Comparison of ENCODE assay signal across 17 cellular contexts in the genomic region with DNA sequence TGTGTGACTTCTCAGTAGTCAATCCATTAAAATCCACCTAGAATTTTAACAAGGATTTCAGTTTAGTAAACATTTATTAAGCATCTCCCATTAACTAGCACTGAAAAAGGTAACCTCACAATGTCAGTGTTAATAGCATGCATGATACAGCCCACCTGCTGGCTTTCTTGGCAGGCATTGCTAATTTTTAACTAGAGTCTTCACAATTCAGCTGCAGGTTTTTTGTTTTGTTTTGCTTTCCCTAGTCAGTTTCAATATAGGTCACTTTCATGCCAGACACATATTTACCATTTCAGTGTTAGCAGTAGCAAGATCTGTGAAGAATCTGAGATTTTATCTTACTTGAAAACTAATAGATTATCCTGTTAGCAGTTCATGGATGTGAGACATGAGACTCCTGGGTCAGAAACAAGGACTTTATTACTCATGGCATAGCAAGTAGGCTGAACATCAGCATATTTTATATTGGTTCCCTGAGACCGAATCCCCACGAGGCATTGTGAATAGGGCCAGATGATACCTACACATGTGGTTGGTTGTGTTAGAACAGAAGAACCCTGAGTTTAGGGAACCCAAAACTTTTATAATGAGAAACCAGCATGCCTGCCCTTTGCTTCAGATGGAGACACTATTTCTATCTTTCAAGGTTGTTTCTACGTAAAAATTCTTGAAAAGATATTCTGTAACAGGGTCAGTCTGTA.
DNase-seq lines count a peak whose midpoint lies in the region; ATAC-seq and TF ChIP-seq lines count a peak whose summit lies in the region.
"Had no signal": no experiment of that assay in that cellular context is flagged by ENCODE, and none has a peak within 500 bp of the region (broad histone marks: within the 10 kb centered on the region; RNA-seq: fewer than 3 reads in every experiment).

No MANE protein-coding gene starts in this region.

- DNase-seq in GM19238 (ENCODE audit: insufficient read length, low spot score) (peak; percentile 13), left kidney (ENCODE audit: low read depth, low spot score) (peak; percentile 15), Calu3 (no peak), Caco-2 (no peak), omental fat pad (ENCODE audit: low spot score) (no peak)
- no peak for DNase-seq in activated T-cell treated with anti-CD3 and anti-CD28 coated beads, Interleukin-2, amount 50 U/mL, for 72 hours
- DNase-seq: activated CD8-positive, alpha-beta T cell treated with anti-CD3 and anti-CD28 coated beads, Interleukin-2, amount 10 ng/mL, durations not matched to agents 7 days and 5 days; DND-41; foreskin keratinocyte; HCEC 1CT; left ventricle myocardium superior; NCI-H774; pancreas; stimulated activated CD4-positive, alpha-beta T cell treated with anti-CD3 and anti-CD28 coated beads, Interleukin-2, amount 100 ng/mL, for 48 hours; T-helper 1 cell had no signal

- H3K4me1 Mint-ChIP-seq in Calu3 (ENCODE audit: low read depth, unreplicated experiment) (no peaks in the 10 kb centered on the region), Caco-2 (ENCODE audit: low read depth, unreplicated experiment) (no peaks in the 10 kb centered on the region)
- no peaks in the 10 kb centered on the region for H3K4me1 Mint-ChIP-seq in activated T-cell treated with anti-CD3 and anti-CD28 coated beads, Interleukin-2, amount 50 U/mL, for 72 hours (ENCODE audit: low read depth)

- no peak overlapping the region for H3K4me3 ChIP-seq in Caco-2 (ENCODE audit: low read depth, low read length)
- H3K4me3 ChIP-seq: pancreas had no signal

- H3K27me3 Mint-ChIP-seq in Calu3 (ENCODE audit: unreplicated experiment), result no peaks in the 10 kb centered on the region
- H3K27me3 Mint-ChIP-seq in activated T-cell treated with anti-CD3 and anti-CD28 coated beads, Interleukin-2, amount 50 U/mL, for 72 hours (ENCODE audit: low read depth), result peaks cover 12% of the 10 kb centered on the region
- H3K27me3 Mint-ChIP-seq in Caco-2 (ENCODE audit: insufficient read depth, unreplicated experiment), result no peaks in the 10 kb centered on the region

- H3K36me3 ChIP-seq in Caco-2 (ENCODE audit: control insufficient read depth, insufficient read depth, low read length), result no peaks in the 10 kb centered on the region
- H3K36me3 ChIP-seq: pancreas had no signal

- no peaks in the 10 kb centered on the region for H3K9me3 ChIP-seq in Caco-2
- H3K9me3 ChIP-seq: pancreas had no signal

- H3K4me3 Mint-ChIP-seq in Calu3 (ENCODE audit: low read depth, unreplicated experiment), result no peak overlapping the region
- no peak overlapping the region for H3K4me3 Mint-ChIP-seq in activated T-cell treated with anti-CD3 and anti-CD28 coated beads, Interleukin-2, amount 50 U/mL, for 72 hours
- no peak overlapping the region for H3K4me3 Mint-ChIP-seq in Caco-2 (ENCODE audit: unreplicated experiment)
- H3K4me3 Mint-ChIP-seq: activated CD8-positive, alpha-beta T cell treated with anti-CD3 and anti-CD28 coated beads, Interleukin-2, amount 10 ng/mL, durations not matched to agents 7 days and 5 days had no signal

- BruUV-seq in Calu3 (replicated peaks; lab: Mats Ljungman, UMichigan) (no TSS peak), Caco-2 (replicated peaks; lab: Mats Ljungman, UMichigan) (no TSS peak)

- CTCF ChIA-PET in Calu3 (lab: Charles Lee) (no interaction called here), Caco-2 (lab: Charles Lee) (no interaction called here)

- H3K9me3 Mint-ChIP-seq in Calu3 (ENCODE audit: low read depth, unreplicated experiment) (no peaks in the 10 kb centered on the region), Caco-2 (ENCODE audit: unreplicated experiment) (no peaks in the 10 kb centered on the region)
- no peaks in the 10 kb centered on the region for H3K9me3 Mint-ChIP-seq in activated T-cell treated with anti-CD3 and anti-CD28 coated beads, Interleukin-2, amount 50 U/mL, for 72 hours

- ATAC-seq in GM21786 (IDR thresholded peaks at IDR 0.05; ENCODE audit: unreplicated experiment) (peak; percentile 96), HG03108 (IDR thresholded peaks at IDR 0.05; ENCODE audit: unreplicated experiment) (peak; percentile 92), omental fat pad (ENCODE audit: low FRiP score) (no peak)
- no peak for ATAC-seq in activated T-cell treated with anti-CD3 and anti-CD28 coated beads, Interleukin-2, amount 50 U/mL, for 72 hours (replicated peaks in 1 of 2)
- ATAC-seq: activated CD8-positive, alpha-beta T cell treated with anti-CD3 and anti-CD28 coated beads, Interleukin-2, amount 10 ng/mL, durations not matched to agents 7 days and 5 days; foreskin keratinocyte; left ventricle myocardium superior; pancreas had no signal

- no peaks in the 10 kb centered on the region for H3K4me1 ChIP-seq in Caco-2
- H3K4me1 ChIP-seq: foreskin keratinocyte, pancreas had no signal

- H3K27ac Mint-ChIP-seq in Calu3 (ENCODE audit: unreplicated experiment) (no peak overlapping the region), Caco-2 (ENCODE audit: unreplicated experiment) (no peak overlapping the region)
- H3K27ac Mint-ChIP-seq in activated T-cell treated with anti-CD3 and anti-CD28 coated beads, Interleukin-2, amount 50 U/mL, for 72 hours, result no peak overlapping the region
- H3K27ac Mint-ChIP-seq: activated CD8-positive, alpha-beta T cell treated with anti-CD3 and anti-CD28 coated beads, Interleukin-2, amount 10 ng/mL, durations not matched to agents 7 days and 5 days had no signal

- H3K36me3 Mint-ChIP-seq in Calu3 (ENCODE audit: insufficient read depth, unreplicated experiment) (no peaks in the 10 kb centered on the region), Caco-2 (ENCODE audit: insufficient read depth, unreplicated experiment) (no peaks in the 10 kb centered on the region)
- H3K36me3 Mint-ChIP-seq in activated T-cell treated with anti-CD3 and anti-CD28 coated beads, Interleukin-2, amount 50 U/mL, for 72 hours (ENCODE audit: insufficient read depth in 2 of 2), result no peaks in the 10 kb centered on the region

- H3K27me3 ChIP-seq in Caco-2 (replicated peaks; ENCODE audit: control insufficient read depth, insufficient read depth, low read length), result no peaks in the 10 kb centered on the region
- H3K27me3 ChIP-seq: pancreas had no signal

- POLR2A ChIA-PET in Caco-2 (lab: Charles Lee), result no interaction called here

- intact Hi-C loops in Calu3 (cut with micrococcal nuclease; ENCODE audit: unreplicated experiment), result no loop called here
- intact Hi-C loops in Caco-2 (cut with micrococcal nuclease; ENCODE audit: unreplicated experiment), result no loop called here

- TF ChIP-seq CTCF in Calu3 (IDR thresholded peaks at IDR 0.05; ENCODE audit: unreplicated experiment) (no peak), Caco-2 (IDR thresholded peaks at IDR 0.05; ENCODE audit: insufficient read depth in 1 of 2, low read depth in 1 of 2, low read length in 1 of 2, severe bottlenecking in 1 of 2, unreplicated experiment in 1 of 2) (no peak), omental fat pad (IDR thresholded peaks at IDR 0.05) (no peak)

Comparison
In these comparisons a context has a peak if more than half of its experiments do, and no peak if none do; other contexts are left out.
1. DNase-seq: peak in GM19238 (single experiment) and left kidney (single experiment); none in Calu3 (single experiment), activated T-cell treated with anti-CD3 and anti-CD28 coated beads, Interleukin-2, amount 50 U/mL, for 72 hours (0 of 2), Caco-2 (0 of 2) and omental fat pad (single experiment).
2. ATAC-seq: peak in GM21786 (single experiment) and HG03108 (single experiment); none in activated T-cell treated with anti-CD3 and anti-CD28 coated beads, Interleukin-2, amount 50 U/mL, for 72 hours (0 of 2) and omental fat pad (single experiment).